2 cellular contexts compared by ENCODE assay signal in genomic region chr2:15619938-15620337, GRCh38.
"Had no signal": no experiment of that assay in that cellular context is flagged by ENCODE, and none has a peak within 500 bp of the region (broad histone marks: within the 10 kb centered on the region; RNA-seq: fewer than 3 reads in every experiment).

No MANE protein-coding gene starts in this region.

- DNase-seq: GDM1, GF-D8 had no signal
